ENCODE assay signal across 8 cellular contexts in genomic region chr1:148263906-148264255, GRCh38.
DNase-seq lines count a peak whose midpoint lies in the region; ATAC-seq and TF ChIP-seq lines count a peak whose summit lies in the region.

No MANE protein-coding gene starts in this region.

- H3K9me3 ChIP-seq in iPS-15b (ENCODE audit: control insufficient read depth, insufficient read depth, low read length) = no peaks in the 10 kb centered on the region

- DNase-seq in activated effector memory CD4-positive, alpha-beta T cell treated with anti-CD3 and anti-CD28 coated beads, Interleukin-2, amount 50 U/mL, for 16 hours = peak; percentile 72
- DNase-seq in activated effector memory CD4-positive, alpha-beta T cell treated with Interleukin-2 at 50 U/mL for 16 hours = no peak
- no peak for DNase-seq in activated CD8-positive, alpha-beta T cell treated with anti-CD3 and anti-CD28 coated beads for 36 hours
- peak; percentile 23 for DNase-seq in stimulated activated naive CD4-positive, alpha-beta T cell treated with Interleukin-2 at 50 U/mL for 16 hours (lab: John Stamatoyannopoulos, UW)
- DNase-seq in NOMO-1 treated with dmso at 0.1 percent for 144 hours (lab: John Stamatoyannopoulos, UW; ENCODE audit: unreplicated experiment) = no peak
- DNase-seq in HCEC 1CT = no peak

- POLR2A ChIA-PET in activated CD8-positive, alpha-beta T cell treated with anti-CD3 and anti-CD28 coated beads for 36 hours (lab: Charles Lee) = interaction anchor here (0.6 to 2.1 kb wide), 26 partner anchors 9 to 1179 kb away, joined by 3 to 141 read pairs (median 8); no protein-coding TSS in a partner anchor

- H3K4me3 ChIP-seq in iPS-15b (ENCODE audit: low read depth, low read length) = peak overlapping the region; percentile 50

- ATAC-seq in activated CD8-positive, alpha-beta T cell treated with anti-CD3 and anti-CD28 coated beads for 36 hours = no peak
- ATAC-seq in GM21526 (IDR thresholded peaks at IDR 0.05; ENCODE audit: low FRiP score, unreplicated experiment) = no peak

- peak overlapping the region; percentile 77 for H3K4me3 Mint-ChIP-seq in activated CD8-positive, alpha-beta T cell treated with anti-CD3 and anti-CD28 coated beads for 36 hours

- no peaks in the 10 kb centered on the region for H3K27me3 ChIP-seq in iPS-15b (ENCODE audit: control insufficient read depth, insufficient read depth, low read length)

- no peaks in the 10 kb centered on the region for H3K4me1 ChIP-seq in iPS-15b (ENCODE audit: control insufficient read depth, insufficient read depth, low read length)

- no peak for TF ChIP-seq CTCF in activated CD8-positive, alpha-beta T cell treated with anti-CD3 and anti-CD28 coated beads for 36 hours (IDR thresholded peaks at IDR 0.05)

- no peaks in the 10 kb centered on the region for H3K36me3 Mint-ChIP-seq in activated CD8-positive, alpha-beta T cell treated with anti-CD3 and anti-CD28 coated beads for 36 hours (ENCODE audit: low read depth)

- H3K4me1 Mint-ChIP-seq in activated CD8-positive, alpha-beta T cell treated with anti-CD3 and anti-CD28 coated beads for 36 hours (ENCODE audit: low read depth) = peaks cover 18% of the 10 kb centered on the region

- CTCF ChIA-PET in activated CD8-positive, alpha-beta T cell treated with anti-CD3 and anti-CD28 coated beads for 36 hours (lab: Charles Lee) = interaction anchor here (0.9 to 1.3 kb wide), 3 partner anchors 39 to 100 kb away, joined by 3 to 6 read pairs (median 3); no protein-coding TSS in a partner anchor

- no peaks in the 10 kb centered on the region for H3K9me3 Mint-ChIP-seq in activated CD8-positive, alpha-beta T cell treated with anti-CD3 and anti-CD28 coated beads for 36 hours

- peaks cover 9% of the 10 kb centered on the region for H3K27me3 Mint-ChIP-seq in activated CD8-positive, alpha-beta T cell treated with anti-CD3 and anti-CD28 coated beads for 36 hours

- H3K27ac Mint-ChIP-seq in activated CD8-positive, alpha-beta T cell treated with anti-CD3 and anti-CD28 coated beads for 36 hours = peak overlapping the region; percentile 64

- no peaks in the 10 kb centered on the region for H3K36me3 ChIP-seq in iPS-15b (ENCODE audit: control insufficient read depth, insufficient read depth, low read length)

- intact Hi-C loops in activated CD8-positive, alpha-beta T cell treated with anti-CD3 and anti-CD28 coated beads for 36 hours (cut with micrococcal nuclease) = loop anchor here (5.0 kb wide), 1 partner anchor 68 kb away; no protein-coding TSS in a partner anchor

- peak overlapping the region; percentile 13 for H3K9ac ChIP-seq in iPS-15b (ENCODE audit: low read depth, low read length)

Comparison
In these comparisons a context has a peak if more than half of its experiments do, and no peak if none do; other contexts are left out.
1. DNase-seq: peak in activated effector memory CD4-positive, alpha-beta T cell treated with anti-CD3 and anti-CD28 coated beads, Interleukin-2, amount 50 U/mL, for 16 hours (single experiment) and stimulated activated naive CD4-positive, alpha-beta T cell treated with Interleukin-2 at 50 U/mL for 16 hours (single experiment); none in activated effector memory CD4-positive, alpha-beta T cell treated with Interleukin-2 at 50 U/mL for 16 hours (single experiment), activated CD8-positive, alpha-beta T cell treated with anti-CD3 and anti-CD28 coated beads for 36 hours (single experiment), NOMO-1 treated with dmso at 0.1 percent for 144 hours (single experiment) and HCEC 1CT (single experiment).